ENCODE assay signal across 8 cellular contexts in the genomic region with DNA sequence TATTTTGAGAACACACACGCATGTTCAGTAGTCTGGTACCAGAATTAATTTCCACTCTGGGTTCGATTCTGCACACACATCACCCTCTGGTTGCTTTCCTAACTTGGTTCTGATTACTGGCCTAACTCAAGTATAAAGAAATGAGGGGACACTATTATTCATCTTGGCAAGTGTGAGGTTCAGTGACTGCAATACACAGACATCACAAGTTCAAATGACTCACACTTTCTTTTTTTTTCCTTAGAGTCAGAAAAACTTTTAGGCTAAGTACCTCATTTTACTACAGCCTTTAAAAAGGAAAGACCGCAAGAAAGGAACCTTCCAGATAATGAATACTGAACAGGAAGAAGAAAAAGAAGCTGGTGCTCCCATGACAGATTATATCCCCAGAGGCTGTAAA. TPM values are rescaled to one million over a fixed set of nuclear protein-coding genes. Genes with fewer than 3 reads are reported as not detected.
DNase-seq lines count a peak whose midpoint lies in the region; ATAC-seq and TF ChIP-seq lines count a peak whose summit lies in the region.

No MANE protein-coding gene starts in this region.

- no peak overlapping the region for H3K4me3 Mint-ChIP-seq in T-helper 17 cell

- 63% methylated on average over 3 of the region's 3 CpGs for WGBS in esophagus muscularis mucosa

- H3K36me3 ChIP-seq in RWPE2 (ENCODE audit: low read depth) (peaks cover 76% of the 10 kb centered on the region), esophagus muscularis mucosa (peaks cover 0 to 59% (median 31%) of the 10 kb centered on the region in 4 donors)

- peaks cover 67% of the 10 kb centered on the region for H3K4me1 ChIP-seq in RWPE2 (ENCODE audit: insufficient read depth, poor library complexity, severe bottlenecking)
- H3K4me1 ChIP-seq in esophagus muscularis mucosa = peaks cover 0 to 24% (median 17%) of the 10 kb centered on the region in 4 donors

- 0 out of 3 replicates have a peak, but pooled peaks have one; percentile 7 for ATAC-seq in RWPE2 (ENCODE audit: low read depth)
- ATAC-seq in T-helper 17 cell = no peak

- H3K36me3 Mint-ChIP-seq in T-helper 17 cell (ENCODE audit: low read depth) = no peaks in the 10 kb centered on the region

- H3K4me3 ChIP-seq in RWPE2 (ENCODE audit: severe bottlenecking) (no peak overlapping the region), esophagus muscularis mucosa (no peak overlapping the region), retinal pigment epithelial cell (ENCODE audit: low read length) (no peak overlapping the region)

- TF ChIP-seq POLR2A in esophagus muscularis mucosa (IDR thresholded peaks at IDR 0.05; ENCODE audit: low read depth) = no peak

- H3K27me3 Mint-ChIP-seq in T-helper 17 cell = no peaks in the 10 kb centered on the region

- no peak overlapping the region for H3K27ac Mint-ChIP-seq in T-helper 17 cell

- peak overlapping the region; percentile 85 for H3K27ac ChIP-seq in RWPE2 (ENCODE audit: poor library complexity, severe bottlenecking)
- H3K27ac ChIP-seq in esophagus muscularis mucosa (replicated peaks in 1 of 4) = peak overlapping the region; percentile 56 to 60 (median 58)

- peaks cover 7% of the 10 kb centered on the region for H3K4me1 Mint-ChIP-seq in T-helper 17 cell

- intact Hi-C loops in esophagus muscularis mucosa (cut with DNase I) = no loop called here

- TF ChIP-seq EP300 in esophagus muscularis mucosa (IDR thresholded peaks at IDR 0.05) = no peak

- H3K27me3 ChIP-seq in RWPE2 (ENCODE audit: insufficient read depth, poor library complexity, severe bottlenecking) = no peaks in the 10 kb centered on the region
- H3K27me3 ChIP-seq in esophagus muscularis mucosa = no peaks in the 10 kb centered on the region

- H3K9me3 ChIP-seq in RWPE2 (ENCODE audit: severe bottlenecking) (no peaks in the 10 kb centered on the region), esophagus muscularis mucosa (no peaks in the 10 kb centered on the region), T-helper 17 cell (ENCODE audit: control insufficient read depth, low read length, poor library complexity, severe bottlenecking) (no peaks in the 10 kb centered on the region)

- TF ChIP-seq CTCF in RWPE2 (IDR thresholded peaks at IDR 0.05; ENCODE audit: poor library complexity, severe bottlenecking) (no peak), esophagus muscularis mucosa (IDR thresholded peaks at IDR 0.05) (no peak), retinal pigment epithelial cell (conservative IDR thresholded peaks at IDR 0.05; ENCODE audit: low read depth, low read length) (no peak)

- DNase-seq in EH (ENCODE audit: low read depth) = peak; percentile 88
- no peak for DNase-seq in RWPE2 (ENCODE audit: low spot score)
- no peak for DNase-seq in esophagus muscularis mucosa (ENCODE audit: extremely low spot score)
- DNase-seq in retinal pigment epithelial cell (ENCODE audit: low read depth) = peak; percentile 82
- no peak for DNase-seq in SIG-M5 treated with dmso at 0.1 percent for 504 hours (lab: John Stamatoyannopoulos, UW; ENCODE audit: unreplicated experiment)
- DNase-seq in T-helper 17 cell = no peak
- DNase-seq in anterior cingulate cortex (lab: John Stamatoyannopoulos, UW) = no peak
- no peak for DNase-seq in putamen (ENCODE audit: low spot score)

RNA-seq across cellular contexts. Expression of a gene that starts 37.3 kb away (rescaled TPM):
- total RNA-seq in esophagus muscularis mucosa (not detected), T-helper 17 cell (not detected)

Comparison
In these comparisons a context has a peak if more than half of its experiments do, and no peak if none do; other contexts are left out.
1. DNase-seq: peak in EH (single experiment) and retinal pigment epithelial cell (single experiment); none in RWPE2 (single experiment), esophagus muscularis mucosa (single experiment), SIG-M5 treated with dmso at 0.1 percent for 504 hours (single experiment), T-helper 17 cell (0 of 3), anterior cingulate cortex (0 of 58) and putamen (single experiment).